Comparison of ENCODE assay signal across 18 cellular contexts in genomic region chr7:155358948-155359712, GRCh38.
"Had no signal": no experiment of that assay in that cellular context is flagged by ENCODE, and none has a peak within 500 bp of the region (broad histone marks: within the 10 kb centered on the region; RNA-seq: fewer than 3 reads in every experiment).

No MANE protein-coding gene starts in this region.

- ATAC-seq: effector memory CD8-positive, alpha-beta T cell; left cardiac atrium; T-cell had no signal

- H3K9me3 ChIP-seq: colonic mucosa, esophagus muscularis mucosa, prostate gland, thyroid gland had no signal

- H3K27ac Mint-ChIP-seq: activated naive CD8-positive, alpha-beta T cell treated with anti-CD3 and anti-CD28 coated beads for 36 hours; effector memory CD8-positive, alpha-beta T cell; T-cell had no signal

- H3K27ac ChIP-seq: colonic mucosa, dorsolateral prefrontal cortex, esophagus muscularis mucosa, prostate gland, thyroid gland, WERI-Rb-1 had no signal

- H3K4me3 Mint-ChIP-seq: activated naive CD8-positive, alpha-beta T cell treated with anti-CD3 and anti-CD28 coated beads for 36 hours; central memory CD8-positive, alpha-beta T cell; effector memory CD8-positive, alpha-beta T cell; T-cell had no signal

- H3K27me3 ChIP-seq: colonic mucosa, thyroid gland had no signal

- H3K36me3 ChIP-seq: colonic mucosa, esophagus muscularis mucosa, prostate gland, thyroid gland, WERI-Rb-1 had no signal

- H3K4me3 ChIP-seq: colonic mucosa, esophagus muscularis mucosa, lung, prostate gland, thyroid gland had no signal

- H3K4me1 Mint-ChIP-seq: central memory CD8-positive, alpha-beta T cell had no signal

- H3K36me3 Mint-ChIP-seq: activated naive CD8-positive, alpha-beta T cell treated with anti-CD3 and anti-CD28 coated beads for 36 hours; naive B cell; T-cell had no signal

- H3K4me1 ChIP-seq: colonic mucosa, esophagus muscularis mucosa, prostate gland, thyroid gland had no signal

- H3K9me3 Mint-ChIP-seq: activated naive CD8-positive, alpha-beta T cell treated with anti-CD3 and anti-CD28 coated beads for 36 hours; central memory CD8-positive, alpha-beta T cell; T-cell had no signal

- DNase-seq: activated naive CD4-positive, alpha-beta T cell; activated naive CD8-positive, alpha-beta T cell treated with anti-CD3 and anti-CD28 coated beads for 36 hours; activated T-cell treated with anti-CD3 and anti-CD28 coated beads, Interleukin-2, amount 50 U/mL, for 1 hour; colonic mucosa; effector memory CD8-positive, alpha-beta T cell; hippocampal formation; naive B cell; stimulated activated CD4-positive, alpha-beta T cell treated with anti-CD3 and anti-CD28 coated beads, Interleukin-4, amount 100 ng/mL, for 24 hours; stimulated activated naive CD4-positive, alpha-beta T cell treated with Interleukin-2 at 50 U/mL for 16 hours; T-cell; thyroid gland; WERI-Rb-1 had no signal
